ENCODE assay signal across 8 cellular contexts in genomic region chr12:122860052-122860853, GRCh38. TPM values are rescaled to one million over a fixed set of nuclear protein-coding genes. Genes with fewer than 3 reads are reported as not detected.
DNase-seq lines count a peak whose midpoint lies in the region; ATAC-seq and TF ChIP-seq lines count a peak whose summit lies in the region.

No MANE protein-coding gene starts in this region.

- H3K27me3 ChIP-seq in CD4-positive, alpha-beta T cell (ENCODE audit: control insufficient read depth, insufficient read depth, low read length) = no peaks in the 10 kb centered on the region

- no peak overlapping the region for H3K27ac ChIP-seq in CD4-positive, alpha-beta T cell (ENCODE audit: low read depth, low read length)

- intact Hi-C loops in CD4-positive, alpha-beta T cell (cut with DNase I, micrococcal nuclease) = loop anchor here (1.0 to 2.0 kb wide), 4 partner anchors 65 to 378 kb away; no protein-coding TSS in a partner anchor

- peak; percentile 78 for TF ChIP-seq CTCF in CD4-positive, alpha-beta T cell (IDR thresholded peaks at IDR 0.05)
- peak; percentile 92 for TF ChIP-seq CTCF in HFF-Myc (IDR thresholded peaks at IDR 0.05; ENCODE audit: low read depth, low read length, missing control alignments)

- no peaks in the 10 kb centered on the region for H3K9me3 ChIP-seq in CD4-positive, alpha-beta T cell (ENCODE audit: control insufficient read depth, low read length)

- peak; percentile 72 to 87 (median 78) for DNase-seq in CD4-positive, alpha-beta T cell
- no peak for DNase-seq in HFF-Myc (ENCODE audit: extremely low read depth, low read depth)
- DNase-seq in NCI-H774 (lab: John Stamatoyannopoulos, UW) = peak; percentile 49
- DNase-seq in activated CD8-positive, alpha-beta memory T cell treated with anti-CD3 and anti-CD28 coated beads for 24 hours = peak; percentile 96
- peak; percentile 72 for DNase-seq in effector CD8-positive, alpha-beta T cell (lab: John Stamatoyannopoulos, UW)
- peak; percentile 79 to 86 for DNase-seq in memory B cell (ENCODE audit: low spot score in 2 of 2)
- DNase-seq in stimulated activated CD8-positive, alpha-beta memory T cell treated with anti-CD3 and anti-CD28 coated beads, Interleukin-2, amount 100 ng/mL, for 1 hour (ENCODE audit: low read depth in 2 of 2) = peak; percentile 66 to 68

- ATAC-seq in CD4-positive, alpha-beta T cell (ENCODE audit: poor library complexity) = peak; percentile 52
- ATAC-seq in memory B cell (ENCODE audit: low read depth) (peak; percentile 60), GM21528 (IDR thresholded peaks at IDR 0.05; ENCODE audit: low FRiP score, unreplicated experiment) (no peak)

- H3K27ac Mint-ChIP-seq in CD4-positive, alpha-beta T cell = peak overlapping the region; percentile 61
- H3K27ac Mint-ChIP-seq in memory B cell = peak overlapping the region; percentile 20

- CTCF ChIA-PET in CD4-positive, alpha-beta T cell (lab: Charles Lee) = interaction anchor here (0.9 to 3.2 kb wide), 4 partner anchors 38 to 93 kb away, joined by 4 to 20 read pairs (median 6); no protein-coding TSS in a partner anchor

- POLR2A ChIA-PET in CD4-positive, alpha-beta T cell (lab: Charles Lee) = interaction anchor here (1.1 to 2.1 kb wide), 6 partner anchors 11 to 106 kb away, joined by 3 to 8 read pairs (median 5); partner anchors contain the start of genes ABCB9 and HIP1R

- no peaks in the 10 kb centered on the region for H3K27me3 Mint-ChIP-seq in CD4-positive, alpha-beta T cell
- no peaks in the 10 kb centered on the region for H3K27me3 Mint-ChIP-seq in memory B cell

- no peaks in the 10 kb centered on the region for H3K9me3 Mint-ChIP-seq in CD4-positive, alpha-beta T cell
- H3K9me3 Mint-ChIP-seq in memory B cell = no peaks in the 10 kb centered on the region

- no peak overlapping the region for H3K4me3 ChIP-seq in HFF-Myc (replicated peaks; ENCODE audit: low read depth, low read length)

- no peak overlapping the region for H3K4me3 Mint-ChIP-seq in CD4-positive, alpha-beta T cell
- H3K4me3 Mint-ChIP-seq in memory B cell = no peak overlapping the region

- H3K36me3 Mint-ChIP-seq in CD4-positive, alpha-beta T cell (ENCODE audit: low read depth) = peaks cover 56% of the 10 kb centered on the region
- H3K36me3 Mint-ChIP-seq in memory B cell = peaks cover 8% of the 10 kb centered on the region

- H3K4me1 Mint-ChIP-seq in CD4-positive, alpha-beta T cell (ENCODE audit: low read depth) = no peaks in the 10 kb centered on the region
- H3K4me1 Mint-ChIP-seq in memory B cell = peaks cover 15% of the 10 kb centered on the region

RNA-seq across cellular contexts. Expression of gene HIP1R, which starts 25.0 kb away (rescaled TPM):
- total RNA-seq in CD4-positive, alpha-beta T cell = 100 to 1,000 TPM; 184 to 185 TPM

RNA-seq across cellular contexts. Expression of gene VPS37B, which starts 35.7 kb away (rescaled TPM):
- total RNA-seq in CD4-positive, alpha-beta T cell = 100 to 1,000 TPM in 1 of 2 experiments, 10 to 100 TPM in 1; 97.7 to 104 TPM
